1 cellular context compared by ENCODE assay signal in the genomic region with DNA sequence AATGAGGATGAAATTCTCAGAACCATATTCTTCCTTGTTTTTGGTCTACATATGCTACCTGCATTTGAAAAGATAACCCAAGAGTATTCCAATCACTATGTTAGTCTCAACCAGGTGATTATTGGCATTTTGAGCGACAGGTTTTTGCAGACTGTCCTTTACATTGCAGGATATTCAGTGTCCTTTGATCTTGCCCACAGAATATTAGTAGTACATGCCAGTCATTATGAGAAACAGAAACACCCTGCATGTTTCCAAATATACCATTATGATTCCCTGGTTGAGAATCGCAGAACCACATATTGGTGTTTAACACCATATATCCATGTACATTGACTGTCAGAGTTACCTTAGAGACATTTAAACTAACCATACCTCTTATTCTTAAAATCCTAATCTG.
TF ChIP-seq lines count a peak whose summit lies in the region.

No MANE protein-coding gene starts in this region.

TF ChIP-seq in HepG2, 621 proteins besides CTCF, POLR2A, EP300 and RAD21:
- TF ChIP-seq, protein P1, sequence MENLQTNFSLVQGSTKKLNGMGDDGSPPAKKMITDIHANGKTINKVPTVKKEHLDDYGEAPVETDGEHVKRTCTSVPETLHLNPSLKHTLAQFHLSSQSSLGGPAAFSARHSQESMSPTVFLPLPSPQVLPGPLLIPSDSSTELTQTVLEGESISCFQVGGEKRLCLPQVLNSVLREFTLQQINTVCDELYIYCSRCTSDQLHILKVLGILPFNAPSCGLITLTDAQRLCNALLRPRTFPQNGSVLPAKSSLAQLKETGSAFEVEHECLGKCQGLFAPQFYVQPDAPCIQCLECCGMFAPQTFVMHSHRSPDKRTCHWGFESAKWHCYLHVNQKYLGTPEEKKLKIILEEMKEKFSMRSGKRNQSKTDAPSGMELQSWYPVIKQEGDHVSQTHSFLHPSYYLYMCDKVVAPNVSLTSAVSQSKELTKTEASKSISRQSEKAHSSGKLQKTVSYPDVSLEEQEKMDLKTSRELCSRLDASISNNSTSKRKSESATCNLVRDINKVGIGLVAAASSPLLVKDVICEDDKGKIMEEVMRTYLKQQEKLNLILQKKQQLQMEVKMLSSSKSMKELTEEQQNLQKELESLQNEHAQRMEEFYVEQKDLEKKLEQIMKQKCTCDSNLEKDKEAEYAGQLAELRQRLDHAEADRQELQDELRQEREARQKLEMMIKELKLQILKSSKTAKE (CRISPR knock-in tag; IDR thresholded peaks at IDR 0.05; ENCODE audit: borderline replicate concordance) = no peak
- TF ChIP-seq ZNF792 (CRISPR knock-in tag; IDR thresholded peaks at IDR 0.05) (no peak), PRMT3 (CRISPR knock-in tag; IDR thresholded peaks at IDR 0.05; ENCODE audit: borderline replicate concordance, low read depth) (no peak)
